ENCODE assay signal across 17 cellular contexts in the genomic region with DNA sequence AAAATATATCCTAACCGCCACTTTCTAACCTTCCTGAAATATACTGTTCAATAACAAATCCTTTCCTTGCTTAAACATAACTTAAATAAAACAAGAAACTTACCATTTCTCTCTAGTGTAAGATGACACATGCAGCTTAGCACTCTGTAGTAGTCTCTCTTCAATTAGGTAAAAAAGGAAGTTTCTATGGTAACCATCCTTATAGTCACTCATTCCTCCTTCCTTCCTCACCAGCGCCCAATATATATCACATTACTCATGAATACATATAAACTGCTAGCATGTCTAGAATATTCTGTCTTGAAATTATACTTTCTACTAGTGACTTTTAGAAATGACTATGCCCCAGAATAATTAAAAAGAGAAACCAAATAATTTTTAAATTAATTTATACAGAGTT.
DNase-seq lines count a peak whose midpoint lies in the region; ATAC-seq and TF ChIP-seq lines count a peak whose summit lies in the region.
"Had no signal": no experiment of that assay in that cellular context is flagged by ENCODE, and none has a peak within 500 bp of the region (broad histone marks: within the 10 kb centered on the region; RNA-seq: fewer than 3 reads in every experiment).

No MANE protein-coding gene starts in this region.

- H4K20me1 ChIP-seq in osteoblast (ENCODE audit: insufficient read depth, low read length) = no peaks in the 10 kb centered on the region

- H3K4me3 ChIP-seq in osteoblast (ENCODE audit: insufficient read depth, low read length) = no peak overlapping the region
- H3K4me3 ChIP-seq: right lobe of liver had no signal

- no peaks in the 10 kb centered on the region for H3K79me2 ChIP-seq in osteoblast (ENCODE audit: insufficient read depth, low read length)

- no peaks in the 10 kb centered on the region for H3K36me3 ChIP-seq in osteoblast (ENCODE audit: insufficient read depth, low read length)
- H3K36me3 ChIP-seq: right lobe of liver had no signal

- peak overlapping the region; percentile 61 for H3K27ac ChIP-seq in osteoblast (ENCODE audit: low read depth, low read length)
- H3K27ac ChIP-seq: right lobe of liver had no signal

- no peaks in the 10 kb centered on the region for H3K9me3 ChIP-seq in osteoblast (ENCODE audit: low read depth, low read length)
- H3K9me3 ChIP-seq: right lobe of liver had no signal

- no peak for ATAC-seq in HG02884 (IDR thresholded peaks at IDR 0.05; ENCODE audit: unreplicated experiment)
- ATAC-seq: activated naive CD8-positive, alpha-beta T cell treated with anti-CD3 and anti-CD28 coated beads, Interleukin-2, amount 50 U/mL, for 24 hours; HepG2; right lobe of liver had no signal

- H2AFZ ChIP-seq in osteoblast (ENCODE audit: low read length) = no peak overlapping the region

- DNase-seq in EL (peak; percentile 77), NCI-H2171 treated with DMSO at 0.1 percent for 48 hours (lab: John Stamatoyannopoulos, UW) (peak; percentile 33), dedifferentiated amniotic fluid mesenchymal stem cell (ENCODE audit: extremely low spot score) (peak; percentile 66), osteoblast (ENCODE audit: insufficient read length, low spot score, missing footprints) (no peak), mucosa of gallbladder (ENCODE audit: low spot score) (no peak), epidermal melanocyte (ENCODE audit: insufficient read length, low spot score) (no peak), occipital lobe (lab: John Stamatoyannopoulos, UW) (no peak)
- DNase-seq: activated CD4-positive, CD25-positive, alpha-beta regulatory T cell; activated naive CD8-positive, alpha-beta T cell treated with anti-CD3 and anti-CD28 coated beads, Interleukin-2, amount 50 U/mL, for 24 hours; activated T-cell treated with anti-CD3 and anti-CD28 coated beads, Interleukin-2, amount 50 U/mL, for 1 hour; CD4-positive, alpha-beta T cell; naive B cell; NCI-H1694; right lobe of liver; SW 1271 had no signal

- peak overlapping the region; percentile 58 for H3K4me2 ChIP-seq in osteoblast (ENCODE audit: insufficient read depth, low read length)

- TF ChIP-seq CTCF in osteoblast (IDR thresholded peaks at IDR 0.05; ENCODE audit: extremely low read depth, low read depth, low read length) = no peak

- peaks cover 9% of the 10 kb centered on the region for H3K4me1 ChIP-seq in osteoblast (ENCODE audit: insufficient read depth, low read length)
- H3K4me1 ChIP-seq: right lobe of liver had no signal

- H3K27me3 ChIP-seq in osteoblast (ENCODE audit: insufficient read depth, low read length) = no peaks in the 10 kb centered on the region
- H3K27me3 ChIP-seq: right lobe of liver had no signal

Comparison
In these comparisons a context has a peak if more than half of its experiments do, and no peak if none do; other contexts are left out.
1. DNase-seq: peak in EL (single experiment), NCI-H2171 treated with DMSO at 0.1 percent for 48 hours (single experiment) and dedifferentiated amniotic fluid mesenchymal stem cell (single experiment); none in osteoblast (single experiment), mucosa of gallbladder (single experiment), epidermal melanocyte (single experiment) and occipital lobe (single experiment).